ENCODE assay signal across 8 cellular contexts in genomic region chr17:16380640-16381495, GRCh38. TPM values are rescaled to one million over a fixed set of nuclear protein-coding genes. Genes with fewer than 3 reads are reported as not detected.
DNase-seq lines count a peak whose midpoint lies in the region; ATAC-seq lines count a peak whose summit lies in the region.

UBB (plus strand) TSS chr17:16381091; CDS start chr17:16381908, 817 bp downstream.

- peak within 1 kb of the TSS; percentile 96 to 99 (median 98) for H3K27ac Mint-ChIP-seq in CD4-positive, CD25-positive, alpha-beta regulatory T cell

- H3K27ac ChIP-seq in CD4-positive, CD25-positive, alpha-beta regulatory T cell (ENCODE audit: insufficient read depth, low read length, poor library complexity, severe bottlenecking) = peak within 1 kb of the TSS; percentile 94

- H3K9me3 Mint-ChIP-seq in CD4-positive, CD25-positive, alpha-beta regulatory T cell = peaks cover 0 to 2% (median 0%) of the 10 kb centered on the region in 7 donors

- peak within 1 kb of the TSS; percentile 98 for H3K4me3 ChIP-seq in CD4-positive, CD25-positive, alpha-beta regulatory T cell (ENCODE audit: low read depth, low read length)

- peaks cover 10% of the 10 kb centered on the region for H3K36me3 ChIP-seq in CD4-positive, CD25-positive, alpha-beta regulatory T cell (ENCODE audit: control insufficient read depth, insufficient read depth, low read length)

- peaks cover 5 to 44% (median 34%) of the 10 kb centered on the region in 4 donors for H3K4me1 Mint-ChIP-seq in CD4-positive, CD25-positive, alpha-beta regulatory T cell

- H3K4me1 ChIP-seq in CD4-positive, CD25-positive, alpha-beta regulatory T cell (ENCODE audit: control insufficient read depth, insufficient read depth, low read length, poor library complexity, severe bottlenecking) = peaks cover 17% of the 10 kb centered on the region

- ATAC-seq in CD4-positive, CD25-positive, alpha-beta regulatory T cell (ENCODE audit: low read depth in 2 of 2) = peak; percentile 96 to 98
- peak; percentile 94 for ATAC-seq in GM19395 (IDR thresholded peaks at IDR 0.05; ENCODE audit: unreplicated experiment)
- ATAC-seq in HG03571 (IDR thresholded peaks at IDR 0.05; ENCODE audit: unreplicated experiment) = peak; percentile 88

- H3K27me3 ChIP-seq in CD4-positive, CD25-positive, alpha-beta regulatory T cell (ENCODE audit: control insufficient read depth, insufficient read depth, low read length) = no peaks in the 10 kb centered on the region

- peaks cover 16% of the 10 kb centered on the region for H3K36me3 Mint-ChIP-seq in CD4-positive, CD25-positive, alpha-beta regulatory T cell

- peaks cover 7% of the 10 kb centered on the region for H3K27me3 Mint-ChIP-seq in CD4-positive, CD25-positive, alpha-beta regulatory T cell

- no peaks in the 10 kb centered on the region for H3K9me3 ChIP-seq in CD4-positive, CD25-positive, alpha-beta regulatory T cell (ENCODE audit: control insufficient read depth in 2 of 2, low read length in 2 of 2)

- H3K4me3 Mint-ChIP-seq in CD4-positive, CD25-positive, alpha-beta regulatory T cell = peak within 1 kb of the TSS; percentile 87 to 95 (median 92)

- DNase-seq in CD4-positive, CD25-positive, alpha-beta regulatory T cell = peak; percentile 93 to 98 (median 96)
- DNase-seq in NK-92 (lab: John Stamatoyannopoulos, UW; ENCODE audit: unreplicated experiment) = peak; percentile 72
- DNase-seq in activated CD8-positive, alpha-beta memory T cell treated with anti-CD3 and anti-CD28 coated beads for 1 hour (ENCODE audit: extremely low read depth in 1 of 2, low read depth in 1 of 2) = peak; percentile 87 to 89
- DNase-seq in effector CD8-positive, alpha-beta T cell (lab: John Stamatoyannopoulos, UW) = peak; percentile 91
- DNase-seq in lung microvascular endothelial cell (ENCODE audit: low read depth in 2 of 2) = peak; percentile 99
- DNase-seq in stimulated activated CD4-positive, alpha-beta T cell treated with anti-CD3 and anti-CD28 coated beads, TNF-alpha, amount 100 ng/mL, for 48 hours (ENCODE audit: low read depth in 3 of 3) = peak; percentile 86 to 92 (median 87)

RNA-seq across cellular contexts. Expression of gene UBB, which starts in this region (rescaled TPM):
- total RNA-seq in CD4-positive, CD25-positive, alpha-beta regulatory T cell = 953 TPM
- 1,000 to 10,000 TPM; 1,667 to 2,206 (median 1,950) TPM for polyA plus RNA-seq in CD4-positive, CD25-positive, alpha-beta regulatory T cell
- total RNA-seq in lung microvascular endothelial cell = 2,180 and 2,800 TPM in 2 replicates

Comparison
In these comparisons a context has a peak if more than half of its experiments do, and no peak if none do; other contexts are left out.
1. Peak in every context shown above with its lines: DNase-seq, ATAC-seq, H3K4me3 ChIP-seq and H3K27ac ChIP-seq.